In genomic region chr7:82264752-82265305, GRCh38 we compare ENCODE assay signal across 1 cellular context.
TF ChIP-seq lines count a peak whose summit lies in the region.

No MANE protein-coding gene starts in this region.

TF ChIP-seq in GM12878, 131 proteins besides CTCF, POLR2A, EP300 and RAD21 (continued from another document):
- TF ChIP-seq ZNF687 (IDR thresholded peaks at IDR 0.05) (no peak), MTA2 (IDR thresholded peaks at IDR 0.05; ENCODE audit: low read depth) (no peak), SUZ12 (IDR thresholded peaks at IDR 0.05; ENCODE audit: unreplicated experiment) (no peak), HSF1 (IDR thresholded peaks at IDR 0.05; ENCODE audit: low read depth, low read length) (no peak), TAF1 (IDR thresholded peaks at IDR 0.05; ENCODE audit: borderline replicate concordance, low read depth, low read length) (no peak), RB1 (IDR thresholded peaks at IDR 0.05; ENCODE audit: borderline replicate concordance) (no peak), BCL11A (IDR thresholded peaks at IDR 0.05; ENCODE audit: low read depth, low read length) (no peak), SREBF1 (IDR thresholded peaks at IDR 0.05; ENCODE audit: low read length) (no peak), YBX1 (IDR thresholded peaks at IDR 0.05) (no peak), RCOR1 (conservative IDR thresholded peaks at IDR 0.05; ENCODE audit: low read depth, low read length) (no peak)
